ENCODE assay signal across 9 cellular contexts in the genomic region with DNA sequence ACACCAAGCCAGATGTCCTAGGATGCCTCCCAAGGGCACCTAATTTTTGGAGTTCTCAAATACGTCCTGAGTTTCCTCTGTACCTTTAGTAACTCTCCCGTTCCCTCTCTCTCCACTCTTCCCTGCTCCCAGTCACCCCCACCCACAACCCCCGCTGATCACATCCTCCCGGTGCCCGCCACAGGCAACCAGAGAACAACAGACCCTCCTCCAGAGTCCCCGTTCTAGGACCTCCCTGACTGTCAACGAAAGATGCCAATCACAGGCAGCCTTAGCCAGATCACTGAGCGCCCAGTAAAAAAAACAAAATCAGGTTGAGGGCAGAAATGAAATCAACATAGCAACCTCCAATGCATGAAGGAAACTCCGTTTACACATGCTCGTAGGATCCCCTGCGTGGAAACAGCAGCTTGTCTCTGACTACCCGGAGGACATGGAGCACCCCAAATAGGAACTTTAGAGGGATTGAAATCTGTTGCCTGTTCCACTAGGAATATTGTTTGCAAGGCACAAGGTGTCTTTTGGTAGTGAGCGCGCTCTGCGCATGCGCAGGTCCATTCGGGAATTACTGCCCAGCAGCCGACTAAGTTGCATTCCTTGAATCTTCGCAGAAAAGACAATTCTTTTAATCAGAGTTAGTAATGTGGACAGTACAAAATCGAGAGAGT. TPM values are rescaled to one million over a fixed set of nuclear protein-coding genes. Genes with fewer than 3 reads are reported as not detected.
A peak's percentile ranks its signal among the peaks of the same experiment; 100 is the strongest.
DNase-seq lines count a peak whose midpoint lies in the region; ATAC-seq, FAIRE-seq and TF ChIP-seq lines count a peak whose summit lies in the region.
"Had no signal": no experiment of that assay in that cellular context is flagged by ENCODE, and none has a peak within 500 bp of the region (broad histone marks: within the 10 kb centered on the region; RNA-seq: fewer than 3 reads in every experiment).

TSS of gene GABRB1 (plus strand) at position 557 of the 668 bp plus-strand sequence.

- CTCF ChIA-PET in HEK293 (lab: Yijun Ruan, JAX) = no interaction called here
- CTCF ChIA-PET in activated CD4-positive, alpha-beta memory T cell treated with anti-CD3 and anti-CD28 coated beads for 36 hours (lab: Charles Lee) = no interaction called here

- peak within 1 kb of the TSS; percentile 23 to 64 for H3K18ac ChIP-seq in mesenchymal stem cell (ENCODE audit: low read depth in 1 of 2, low read length in 2 of 2)

- FAIRE-seq in GM19239 (lab: Jason Lieb, UNC) = no peak
- FAIRE-seq: endometrium had no signal

- peaks cover 29% of the 10 kb centered on the region for H3K27me3 Mint-ChIP-seq in activated CD4-positive, alpha-beta memory T cell treated with anti-CD3 and anti-CD28 coated beads for 36 hours

- peaks cover 15% of the 10 kb centered on the region for H3K4me1 Mint-ChIP-seq in activated CD4-positive, alpha-beta memory T cell treated with anti-CD3 and anti-CD28 coated beads for 36 hours (ENCODE audit: low read depth)

- WGBS in mesenchymal stem cell = 6% methylated on average over 20 of the region's 20 CpGs
- 2% methylated on average over 20 of the region's 20 CpGs for WGBS in suprapubic skin

- no peaks in the 10 kb centered on the region for H3K9me3 Mint-ChIP-seq in activated CD4-positive, alpha-beta memory T cell treated with anti-CD3 and anti-CD28 coated beads for 36 hours

- DNase-seq in activated CD4-positive, alpha-beta memory T cell treated with anti-CD3 and anti-CD28 coated beads for 36 hours = peak; percentile 22
- peak; percentile 58 for DNase-seq in epithelial cell of esophagus (ENCODE audit: low read depth)
- DNase-seq in mesenchymal stem cell = peak; percentile 70
- DNase-seq in suprapubic skin (ENCODE audit: low spot score in 2 of 2) = no peak
- DNase-seq in GM19239 (ENCODE audit: insufficient read length, low spot score) = no peak

- TF ChIP-seq CTCF in 22Rv1 (IDR thresholded peaks at IDR 0.05) (no peak), HEK293 (tag by site-specific recombination; IDR thresholded peaks at IDR 0.05) (no peak), epithelial cell of esophagus (IDR thresholded peaks at IDR 0.05; ENCODE audit: insufficient read depth, low read depth, low read length, missing control alignments) (no peak), suprapubic skin (IDR thresholded peaks at IDR 0.05) (no peak)

- ATAC-seq in HG03457 (IDR thresholded peaks at IDR 0.05; ENCODE audit: unreplicated experiment) = no peak

- no peak within 1 kb of the TSS for H3K23ac ChIP-seq in mesenchymal stem cell (ENCODE audit: low read length in 2 of 2)

- peak within 1 kb of the TSS; percentile 50 for H3K4me3 ChIP-seq in HEK293 (ENCODE audit: low read depth, low read length)
- H3K4me3 ChIP-seq in epithelial cell of esophagus (ENCODE audit: low read length) = peak within 1 kb of the TSS; percentile 42
- peak within 1 kb of the TSS; percentile 58 to 77 for H3K4me3 ChIP-seq in mesenchymal stem cell (ENCODE audit: insufficient read depth in 1 of 2, low read depth in 1 of 2, low read length in 2 of 2)
- H3K4me3 ChIP-seq in suprapubic skin = peak within 1 kb of the TSS; percentile 51

- H3K4ac ChIP-seq in mesenchymal stem cell (ENCODE audit: low read depth in 1 of 2, low read length in 2 of 2) = peak within 1 kb of the TSS in 1 of 2 experiments; percentile 55

- TF ChIP-seq EP300 in suprapubic skin (IDR thresholded peaks at IDR 0.05) = no peak

- H3K27ac ChIP-seq in 22Rv1 (peak within 1 kb of the TSS; percentile 19; the same call in 1 of the 2 replicates), HEK293 (ENCODE audit: extremely low read depth, low read depth, low read length) (no peak within 1 kb of the TSS), mesenchymal stem cell (ENCODE audit: low read length, poor library complexity, severe bottlenecking) (no peak within 1 kb of the TSS), suprapubic skin (no peak within 1 kb of the TSS)

- H3K36me3 ChIP-seq in HEK293 (ENCODE audit: control insufficient read depth in 2 of 2, insufficient read depth in 1 of 2, low read length in 2 of 2) (no peaks in the 10 kb centered on the region), mesenchymal stem cell (ENCODE audit: control insufficient read depth in 1 of 2, insufficient read depth in 2 of 2, low read depth in 1 of 2, low read length in 2 of 2) (no peaks in the 10 kb centered on the region), suprapubic skin (no peaks in the 10 kb centered on the region)

- H3K14ac ChIP-seq in mesenchymal stem cell (ENCODE audit: low read length in 2 of 2) = no peak within 1 kb of the TSS

- H4K91ac ChIP-seq in mesenchymal stem cell (ENCODE audit: low read length) = no peak within 1 kb of the TSS

- H2AK5ac ChIP-seq in mesenchymal stem cell (ENCODE audit: low read length, severe bottlenecking) = no peak within 1 kb of the TSS

- peak within 1 kb of the TSS; percentile 47 for H3K4me3 Mint-ChIP-seq in activated CD4-positive, alpha-beta memory T cell treated with anti-CD3 and anti-CD28 coated beads for 36 hours

- intact Hi-C loops in activated CD4-positive, alpha-beta memory T cell treated with anti-CD3 and anti-CD28 coated beads for 36 hours (cut with micrococcal nuclease) = loop anchor here (5.0 kb wide), 1 partner anchor 351 kb away; no protein-coding TSS in a partner anchor

- no peaks in the 10 kb centered on the region for H3K9me3 ChIP-seq in HEK293 (ENCODE audit: control insufficient read depth, insufficient read depth, low read depth, low read length)
- no peaks in the 10 kb centered on the region for H3K9me3 ChIP-seq in mesenchymal stem cell (ENCODE audit: control insufficient read depth, low read length)
- no peaks in the 10 kb centered on the region for H3K9me3 ChIP-seq in suprapubic skin

- no peak within 1 kb of the TSS for H2BK15ac ChIP-seq in mesenchymal stem cell (ENCODE audit: low read depth, poor library complexity, severe bottlenecking)

- H3K27ac Mint-ChIP-seq in activated CD4-positive, alpha-beta memory T cell treated with anti-CD3 and anti-CD28 coated beads for 36 hours = no peak within 1 kb of the TSS

- H3K9ac ChIP-seq in mesenchymal stem cell (ENCODE audit: low read length) = peak within 1 kb of the TSS; percentile 21

- H3K27me3 ChIP-seq in mesenchymal stem cell (ENCODE audit: control insufficient read depth in 1 of 2, insufficient read depth in 1 of 2, low read length in 2 of 2) = peaks cover 0 to 44% of the 10 kb centered on the region in 2 experiments
- peaks cover 24% of the 10 kb centered on the region for H3K27me3 ChIP-seq in suprapubic skin

- no peak within 1 kb of the TSS for H2BK5ac ChIP-seq in mesenchymal stem cell (ENCODE audit: low read depth, low read length, poor library complexity, severe bottlenecking)

- no peak within 1 kb of the TSS for H2BK120ac ChIP-seq in mesenchymal stem cell (ENCODE audit: low read depth, low read length)

- no peaks in the 10 kb centered on the region for H3K4me1 ChIP-seq in HEK293 (ENCODE audit: control insufficient read depth, insufficient read depth, low read length)
- H3K4me1 ChIP-seq in mesenchymal stem cell (ENCODE audit: control insufficient read depth, insufficient read depth, low read depth, low read length) = peaks cover 8% of the 10 kb centered on the region
- peaks cover 18% of the 10 kb centered on the region for H3K4me1 ChIP-seq in suprapubic skin

- H3K36me3 Mint-ChIP-seq in activated CD4-positive, alpha-beta memory T cell treated with anti-CD3 and anti-CD28 coated beads for 36 hours = no peaks in the 10 kb centered on the region

- H2BK12ac ChIP-seq in mesenchymal stem cell (ENCODE audit: low read length in 2 of 2) = peak within 1 kb of the TSS in 1 of 2 experiments; percentile 29

- H2AFZ ChIP-seq in mesenchymal stem cell (ENCODE audit: low read depth, low read length) = peak within 1 kb of the TSS; percentile 75

- peak within 1 kb of the TSS; percentile 87 for H3K4me2 ChIP-seq in mesenchymal stem cell (ENCODE audit: low read length, poor library complexity, severe bottlenecking)

- H3K79me1 ChIP-seq in mesenchymal stem cell (replicated peaks; ENCODE audit: low read length, poor library complexity, severe bottlenecking) = no peaks in the 10 kb centered on the region

- no peak for TF ChIP-seq POLR2A in suprapubic skin (IDR thresholded peaks at IDR 0.05)

- H4K8ac ChIP-seq in mesenchymal stem cell (ENCODE audit: low read length) = no peak within 1 kb of the TSS

- POLR2A ChIA-PET in HEK293 (lab: Yijun Ruan, JAX) = no interaction called here
- POLR2A ChIA-PET in activated CD4-positive, alpha-beta memory T cell treated with anti-CD3 and anti-CD28 coated beads for 36 hours (lab: Charles Lee) = no interaction called here

TF ChIP-seq in HEK293, 187 proteins besides CTCF, POLR2A, EP300 and RAD21:
- TF ChIP-seq ZNF335 (tag by site-specific recombination; conservative IDR thresholded peaks at IDR 0.05) (peak; percentile 49), ZNF596 (tag by site-specific recombination; IDR thresholded peaks at IDR 0.05) (no peak)

RNA-seq across cellular contexts. Expression of gene GABRB1, which starts in this region (rescaled TPM):
- total RNA-seq in activated CD4-positive, alpha-beta memory T cell treated with anti-CD3 and anti-CD28 coated beads for 36 hours = not detected
- polyA plus RNA-seq in mesenchymal stem cell (2013, experiment 1 of 2) = 2.0 TPM
- polyA plus RNA-seq in mesenchymal stem cell (2013, experiment 2 of 2) = 2.1 TPM
- not detected for total RNA-seq in suprapubic skin

Comparison
In these comparisons a context has a peak if more than half of its experiments do, and no peak if none do; other contexts are left out.
1. Peak in DNase-seq in activated CD4-positive, alpha-beta memory T cell treated with anti-CD3 and anti-CD28 coated beads for 36 hours; RNA of the gene not detected or under 1 TPM.
2. DNase-seq: peak in epithelial cell of esophagus (single experiment) and mesenchymal stem cell (single experiment); none in suprapubic skin (0 of 2) and GM19239 (single experiment).
3. Peak in every context shown above with its lines, with median percentiles within 50 percentile points of each other: H3K4me3 ChIP-seq.